In genomic region chr7:122858310-122858709, GRCh38 we compare ENCODE assay signal across 1 cellular context.
A peak's percentile ranks its signal among the peaks of the same experiment; 100 is the strongest.
TF ChIP-seq lines count a peak whose summit lies in the region.

No MANE protein-coding gene starts in this region.

TF ChIP-seq in HepG2, 621 proteins besides CTCF, POLR2A, EP300 and RAD21 (continued from another document):
- TF ChIP-seq, protein P1, sequence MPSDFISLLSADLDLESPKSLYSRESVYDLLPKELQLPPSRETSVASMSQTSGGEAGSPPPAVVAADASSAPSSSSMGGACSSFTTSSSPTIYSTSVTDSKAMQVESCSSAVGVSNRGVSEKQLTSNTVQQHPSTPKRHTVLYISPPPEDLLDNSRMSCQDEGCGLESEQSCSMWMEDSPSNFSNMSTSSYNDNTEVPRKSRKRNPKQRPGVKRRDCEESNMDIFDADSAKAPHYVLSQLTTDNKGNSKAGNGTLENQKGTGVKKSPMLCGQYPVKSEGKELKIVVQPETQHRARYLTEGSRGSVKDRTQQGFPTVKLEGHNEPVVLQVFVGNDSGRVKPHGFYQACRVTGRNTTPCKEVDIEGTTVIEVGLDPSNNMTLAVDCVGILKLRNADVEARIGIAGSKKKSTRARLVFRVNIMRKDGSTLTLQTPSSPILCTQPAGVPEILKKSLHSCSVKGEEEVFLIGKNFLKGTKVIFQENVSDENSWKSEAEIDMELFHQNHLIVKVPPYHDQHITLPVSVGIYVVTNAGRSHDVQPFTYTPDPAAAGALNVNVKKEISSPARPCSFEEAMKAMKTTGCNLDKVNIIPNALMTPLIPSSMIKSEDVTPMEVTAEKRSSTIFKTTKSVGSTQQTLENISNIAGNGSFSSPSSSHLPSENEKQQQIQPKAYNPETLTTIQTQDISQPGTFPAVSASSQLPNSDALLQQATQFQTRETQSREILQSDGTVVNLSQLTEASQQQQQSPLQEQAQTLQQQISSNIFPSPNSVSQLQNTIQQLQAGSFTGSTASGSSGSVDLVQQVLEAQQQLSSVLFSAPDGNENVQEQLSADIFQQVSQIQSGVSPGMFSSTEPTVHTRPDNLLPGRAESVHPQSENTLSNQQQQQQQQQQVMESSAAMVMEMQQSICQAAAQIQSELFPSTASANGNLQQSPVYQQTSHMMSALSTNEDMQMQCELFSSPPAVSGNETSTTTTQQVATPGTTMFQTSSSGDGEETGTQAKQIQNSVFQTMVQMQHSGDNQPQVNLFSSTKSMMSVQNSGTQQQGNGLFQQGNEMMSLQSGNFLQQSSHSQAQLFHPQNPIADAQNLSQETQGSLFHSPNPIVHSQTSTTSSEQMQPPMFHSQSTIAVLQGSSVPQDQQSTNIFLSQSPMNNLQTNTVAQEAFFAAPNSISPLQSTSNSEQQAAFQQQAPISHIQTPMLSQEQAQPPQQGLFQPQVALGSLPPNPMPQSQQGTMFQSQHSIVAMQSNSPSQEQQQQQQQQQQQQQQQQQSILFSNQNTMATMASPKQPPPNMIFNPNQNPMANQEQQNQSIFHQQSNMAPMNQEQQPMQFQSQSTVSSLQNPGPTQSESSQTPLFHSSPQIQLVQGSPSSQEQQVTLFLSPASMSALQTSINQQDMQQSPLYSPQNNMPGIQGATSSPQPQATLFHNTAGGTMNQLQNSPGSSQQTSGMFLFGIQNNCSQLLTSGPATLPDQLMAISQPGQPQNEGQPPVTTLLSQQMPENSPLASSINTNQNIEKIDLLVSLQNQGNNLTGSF (CRISPR knock-in tag; IDR thresholded peaks at IDR 0.05) = no peak
- TF ChIP-seq ZNF549 (CRISPR knock-in tag; IDR thresholded peaks at IDR 0.05) (no peak), SNAI1 (CRISPR knock-in tag; IDR thresholded peaks at IDR 0.05; ENCODE audit: borderline replicate concordance) (no peak), KLF11 (CRISPR knock-in tag; IDR thresholded peaks at IDR 0.05) (no peak), ZNF879 (CRISPR knock-in tag; IDR thresholded peaks at IDR 0.05) (no peak), ZNF383 (CRISPR knock-in tag; IDR thresholded peaks at IDR 0.05; ENCODE audit: borderline replicate concordance) (no peak), RXRB (CRISPR knock-in tag; IDR thresholded peaks at IDR 0.05; ENCODE audit: borderline replicate concordance) (no peak), ZNF670 (CRISPR knock-in tag; IDR thresholded peaks at IDR 0.05; ENCODE audit: borderline replicate concordance) (no peak), SOX13 (IDR thresholded peaks at IDR 0.05) (no peak), SOX13 (CRISPR knock-in tag; conservative IDR thresholded peaks at IDR 0.05 in 1 of 2, IDR thresholded peaks at IDR 0.05 in 1 of 2) (peak in 1 of 2 experiments; percentile 51; a peak in 1 of 4 replicates), ZNF296 (CRISPR knock-in tag; conservative IDR thresholded peaks at IDR 0.05) (no peak), ONECUT2 (CRISPR knock-in tag; IDR thresholded peaks at IDR 0.05) (no peak), ZNF207 (IDR thresholded peaks at IDR 0.05; ENCODE audit: borderline replicate concordance) (no peak), RBM22 (optimal IDR thresholded peaks at IDR 0.05; ENCODE audit: low read length) (no peak), KLF9 (CRISPR knock-in tag; IDR thresholded peaks at IDR 0.05; ENCODE audit: low read depth) (no peak), ZNF331 (CRISPR knock-in tag; IDR thresholded peaks at IDR 0.05) (no peak), ZNF496 (CRISPR knock-in tag; IDR thresholded peaks at IDR 0.05; ENCODE audit: insufficient replicate concordance) (no peak), FOXA3 (CRISPR knock-in tag; IDR thresholded peaks at IDR 0.05) (peak; percentile 45; the same call in 1 of the 2 replicates), NFE2L2 (IDR thresholded peaks at IDR 0.05; ENCODE audit: low read length) (no peak), PAWR (CRISPR knock-in tag; IDR thresholded peaks at IDR 0.05; ENCODE audit: borderline replicate concordance) (no peak), SKI (IDR thresholded peaks at IDR 0.05; ENCODE audit: partially characterized antibody) (no peak), SMAD3 (CRISPR knock-in tag; IDR thresholded peaks at IDR 0.05) (no peak), RCOR2 (CRISPR knock-in tag; IDR thresholded peaks at IDR 0.05) (0 out of 2 replicates have a peak, but pooled peaks have one; percentile 39), GATAD2A (CRISPR knock-in tag; IDR thresholded peaks at IDR 0.05) (peak; percentile 33; the same call in 1 of the 2 replicates), NCOA2 (CRISPR knock-in tag; IDR thresholded peaks at IDR 0.05) (peak; percentile 49), ZC3H4 (CRISPR knock-in tag; IDR thresholded peaks at IDR 0.05; ENCODE audit: borderline replicate concordance) (no peak), GMEB1 (CRISPR knock-in tag; IDR thresholded peaks at IDR 0.05; ENCODE audit: borderline replicate concordance) (no peak), TIGD3 (CRISPR knock-in tag; IDR thresholded peaks at IDR 0.05; ENCODE audit: borderline replicate concordance) (no peak), MAFF (IDR thresholded peaks at IDR 0.05; ENCODE audit: low read depth, low read length) (no peak)
- TF ChIP-seq, protein P2, sequence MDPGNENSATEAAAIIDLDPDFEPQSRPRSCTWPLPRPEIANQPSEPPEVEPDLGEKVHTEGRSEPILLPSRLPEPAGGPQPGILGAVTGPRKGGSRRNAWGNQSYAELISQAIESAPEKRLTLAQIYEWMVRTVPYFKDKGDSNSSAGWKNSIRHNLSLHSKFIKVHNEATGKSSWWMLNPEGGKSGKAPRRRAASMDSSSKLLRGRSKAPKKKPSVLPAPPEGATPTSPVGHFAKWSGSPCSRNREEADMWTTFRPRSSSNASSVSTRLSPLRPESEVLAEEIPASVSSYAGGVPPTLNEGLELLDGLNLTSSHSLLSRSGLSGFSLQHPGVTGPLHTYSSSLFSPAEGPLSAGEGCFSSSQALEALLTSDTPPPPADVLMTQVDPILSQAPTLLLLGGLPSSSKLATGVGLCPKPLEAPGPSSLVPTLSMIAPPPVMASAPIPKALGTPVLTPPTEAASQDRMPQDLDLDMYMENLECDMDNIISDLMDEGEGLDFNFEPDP (CRISPR knock-in tag; conservative IDR thresholded peaks at IDR 0.05) = no peak
- TF ChIP-seq, protein P3, sequence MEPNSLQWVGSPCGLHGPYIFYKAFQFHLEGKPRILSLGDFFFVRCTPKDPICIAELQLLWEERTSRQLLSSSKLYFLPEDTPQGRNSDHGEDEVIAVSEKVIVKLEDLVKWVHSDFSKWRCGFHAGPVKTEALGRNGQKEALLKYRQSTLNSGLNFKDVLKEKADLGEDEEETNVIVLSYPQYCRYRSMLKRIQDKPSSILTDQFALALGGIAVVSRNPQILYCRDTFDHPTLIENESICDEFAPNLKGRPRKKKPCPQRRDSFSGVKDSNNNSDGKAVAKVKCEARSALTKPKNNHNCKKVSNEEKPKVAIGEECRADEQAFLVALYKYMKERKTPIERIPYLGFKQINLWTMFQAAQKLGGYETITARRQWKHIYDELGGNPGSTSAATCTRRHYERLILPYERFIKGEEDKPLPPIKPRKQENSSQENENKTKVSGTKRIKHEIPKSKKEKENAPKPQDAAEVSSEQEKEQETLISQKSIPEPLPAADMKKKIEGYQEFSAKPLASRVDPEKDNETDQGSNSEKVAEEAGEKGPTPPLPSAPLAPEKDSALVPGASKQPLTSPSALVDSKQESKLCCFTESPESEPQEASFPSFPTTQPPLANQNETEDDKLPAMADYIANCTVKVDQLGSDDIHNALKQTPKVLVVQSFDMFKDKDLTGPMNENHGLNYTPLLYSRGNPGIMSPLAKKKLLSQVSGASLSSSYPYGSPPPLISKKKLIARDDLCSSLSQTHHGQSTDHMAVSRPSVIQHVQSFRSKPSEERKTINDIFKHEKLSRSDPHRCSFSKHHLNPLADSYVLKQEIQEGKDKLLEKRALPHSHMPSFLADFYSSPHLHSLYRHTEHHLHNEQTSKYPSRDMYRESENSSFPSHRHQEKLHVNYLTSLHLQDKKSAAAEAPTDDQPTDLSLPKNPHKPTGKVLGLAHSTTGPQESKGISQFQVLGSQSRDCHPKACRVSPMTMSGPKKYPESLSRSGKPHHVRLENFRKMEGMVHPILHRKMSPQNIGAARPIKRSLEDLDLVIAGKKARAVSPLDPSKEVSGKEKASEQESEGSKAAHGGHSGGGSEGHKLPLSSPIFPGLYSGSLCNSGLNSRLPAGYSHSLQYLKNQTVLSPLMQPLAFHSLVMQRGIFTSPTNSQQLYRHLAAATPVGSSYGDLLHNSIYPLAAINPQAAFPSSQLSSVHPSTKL (CRISPR knock-in tag; IDR thresholded peaks at IDR 0.05) = peak; percentile 46; the same call in 1 of the 2 replicates
- TF ChIP-seq, protein P4, sequence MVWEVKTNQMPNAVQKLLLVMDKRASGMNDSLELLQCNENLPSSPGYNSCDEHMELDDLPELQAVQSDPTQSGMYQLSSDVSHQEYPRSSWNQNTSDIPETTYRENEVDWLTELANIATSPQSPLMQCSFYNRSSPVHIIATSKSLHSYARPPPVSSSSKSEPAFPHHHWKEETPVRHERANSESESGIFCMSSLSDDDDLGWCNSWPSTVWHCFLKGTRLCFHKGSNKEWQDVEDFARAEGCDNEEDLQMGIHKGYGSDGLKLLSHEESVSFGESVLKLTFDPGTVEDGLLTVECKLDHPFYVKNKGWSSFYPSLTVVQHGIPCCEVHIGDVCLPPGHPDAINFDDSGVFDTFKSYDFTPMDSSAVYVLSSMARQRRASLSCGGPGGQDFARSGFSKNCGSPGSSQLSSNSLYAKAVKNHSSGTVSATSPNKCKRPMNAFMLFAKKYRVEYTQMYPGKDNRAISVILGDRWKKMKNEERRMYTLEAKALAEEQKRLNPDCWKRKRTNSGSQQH (CRISPR knock-in tag; IDR thresholded peaks at IDR 0.05; ENCODE audit: low read depth) = no peak
- TF ChIP-seq, protein P5, sequence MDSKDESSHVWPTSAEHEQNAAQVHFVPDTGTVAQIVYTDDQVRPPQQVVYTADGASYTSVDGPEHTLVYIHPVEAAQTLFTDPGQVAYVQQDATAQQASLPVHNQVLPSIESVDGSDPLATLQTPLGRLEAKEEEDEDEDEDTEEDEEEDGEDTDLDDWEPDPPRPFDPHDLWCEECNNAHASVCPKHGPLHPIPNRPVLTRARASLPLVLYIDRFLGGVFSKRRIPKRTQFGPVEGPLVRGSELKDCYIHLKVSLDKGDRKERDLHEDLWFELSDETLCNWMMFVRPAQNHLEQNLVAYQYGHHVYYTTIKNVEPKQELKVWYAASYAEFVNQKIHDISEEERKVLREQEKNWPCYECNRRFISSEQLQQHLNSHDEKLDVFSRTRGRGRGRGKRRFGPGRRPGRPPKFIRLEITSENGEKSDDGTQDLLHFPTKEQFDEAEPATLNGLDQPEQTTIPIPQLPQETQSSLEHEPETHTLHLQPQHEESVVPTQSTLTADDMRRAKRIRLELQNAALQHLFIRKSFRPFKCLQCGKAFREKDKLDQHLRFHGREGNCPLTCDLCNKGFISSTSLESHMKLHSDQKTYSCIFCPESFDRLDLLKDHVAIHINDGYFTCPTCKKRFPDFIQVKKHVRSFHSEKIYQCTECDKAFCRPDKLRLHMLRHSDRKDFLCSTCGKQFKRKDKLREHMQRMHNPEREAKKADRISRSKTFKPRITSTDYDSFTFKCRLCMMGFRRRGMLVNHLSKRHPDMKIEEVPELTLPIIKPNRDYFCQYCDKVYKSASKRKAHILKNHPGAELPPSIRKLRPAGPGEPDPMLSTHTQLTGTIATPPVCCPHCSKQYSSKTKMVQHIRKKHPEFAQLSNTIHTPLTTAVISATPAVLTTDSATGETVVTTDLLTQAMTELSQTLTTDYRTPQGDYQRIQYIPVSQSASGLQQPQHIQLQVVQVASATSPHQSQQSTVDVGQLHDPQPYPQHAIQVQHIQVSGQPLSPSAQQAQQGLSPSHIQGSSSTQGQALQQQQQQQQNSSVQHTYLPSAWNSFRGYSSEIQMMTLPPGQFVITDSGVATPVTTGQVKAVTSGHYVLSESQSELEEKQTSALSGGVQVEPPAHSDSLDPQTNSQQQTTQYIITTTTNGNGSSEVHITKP (CRISPR knock-in tag; IDR thresholded peaks at IDR 0.05; ENCODE audit: low read depth) = no peak
